Comparison of ENCODE assay signal across 14 cellular contexts in genomic region chr7:134752006-134752760, GRCh38. TPM values are rescaled to one million over a fixed set of nuclear protein-coding genes. Genes with fewer than 3 reads are reported as not detected.
DNase-seq lines count a peak whose midpoint lies in the region; ATAC-seq and TF ChIP-seq lines count a peak whose summit lies in the region.
"Had no signal": no experiment of that assay in that cellular context is flagged by ENCODE, and none has a peak within 500 bp of the region (broad histone marks: within the 10 kb centered on the region; RNA-seq: fewer than 3 reads in every experiment).

No MANE protein-coding gene starts in this region.

- no peak for ATAC-seq in GM19035 (IDR thresholded peaks at IDR 0.05; ENCODE audit: unreplicated experiment)
- ATAC-seq in GM21723 (IDR thresholded peaks at IDR 0.05; ENCODE audit: unreplicated experiment), result no peak
- no peak for ATAC-seq in GM19023 (IDR thresholded peaks at IDR 0.05; ENCODE audit: unreplicated experiment)

- TF ChIP-seq CTCF in chondrocyte (IDR thresholded peaks at IDR 0.05), result no peak

- DNase-seq in ELR (ENCODE audit: low read depth) (peak; percentile 70), OCI-M1 (lab: John Stamatoyannopoulos, UW) (peak; percentile 1), chondrocyte (ENCODE audit: low spot score) (no peak), kidney tubule cell (ENCODE audit: low spot score) (peak; percentile 23), NCI-H2171 treated with DMSO at 0.1 percent for 48 hours (lab: John Stamatoyannopoulos, UW) (no peak)
- DNase-seq: activated CD4-positive, alpha-beta T cell treated with anti-CD3 and anti-CD28 coated beads, Interleukin-2, amount 50 U/mL, for 4 hours; C1 segment of cervical spinal cord; NCI-H1092; NCI-H345 had no signal

- no peaks in the 10 kb centered on the region for H3K36me3 Mint-ChIP-seq in chondrocyte (ENCODE audit: low read depth)

- H3K9me3 Mint-ChIP-seq in chondrocyte (ENCODE audit: low read depth), result peaks cover 3% of the 10 kb centered on the region
- H3K9me3 Mint-ChIP-seq: activated T-helper 1 cell treated with anti-CD3 and anti-CD28 coated beads, Interleukin-12 subunit alpha, Interleukin-12 subunit beta, Interleukin-2, Interleukin-4 antibody, amounts not matched to agents 30 ng/mL and 10 ng/mL and 1 ng/mL, durations not matched to agents 14 hours and 24 hours and 36 hours; neural crest cell had no signal

- peak overlapping the region; percentile 22 for H3K27ac Mint-ChIP-seq in chondrocyte (ENCODE audit: unreplicated experiment)
- H3K27ac Mint-ChIP-seq: activated T-helper 1 cell treated with anti-CD3 and anti-CD28 coated beads, Interleukin-12 subunit alpha, Interleukin-12 subunit beta, Interleukin-2, Interleukin-4 antibody, amounts not matched to agents 30 ng/mL and 10 ng/mL and 1 ng/mL, durations not matched to agents 14 hours and 24 hours and 36 hours had no signal

- H3K4me3 Mint-ChIP-seq in chondrocyte (ENCODE audit: unreplicated experiment), result no peak overlapping the region
- H3K4me3 Mint-ChIP-seq: activated T-helper 1 cell treated with anti-CD3 and anti-CD28 coated beads, Interleukin-12 subunit alpha, Interleukin-12 subunit beta, Interleukin-2, Interleukin-4 antibody, amounts not matched to agents 30 ng/mL and 10 ng/mL and 1 ng/mL, durations not matched to agents 14 hours and 24 hours and 36 hours; neural crest cell had no signal

- H3K27me3 Mint-ChIP-seq in chondrocyte (ENCODE audit: low read depth), result no peaks in the 10 kb centered on the region

- H3K4me1 Mint-ChIP-seq in chondrocyte (ENCODE audit: low read depth), result peaks cover 50% of the 10 kb centered on the region
- H3K4me1 Mint-ChIP-seq: neural crest cell had no signal

RNA-seq across cellular contexts. Expression of gene CALD1, which starts 27.3 kb away (rescaled TPM):
- 1,623 to 1,979 TPM (median 1,941 TPM) in 3 replicates for total RNA-seq in chondrocyte

Comparison
In these comparisons a context has a peak if more than half of its experiments do, and no peak if none do; other contexts are left out.
1. DNase-seq: peak in ELR (single experiment), OCI-M1 (single experiment) and kidney tubule cell (single experiment); none in chondrocyte (single experiment) and NCI-H2171 treated with DMSO at 0.1 percent for 48 hours (single experiment).